11 cellular contexts compared by ENCODE assay signal in the genomic region with DNA sequence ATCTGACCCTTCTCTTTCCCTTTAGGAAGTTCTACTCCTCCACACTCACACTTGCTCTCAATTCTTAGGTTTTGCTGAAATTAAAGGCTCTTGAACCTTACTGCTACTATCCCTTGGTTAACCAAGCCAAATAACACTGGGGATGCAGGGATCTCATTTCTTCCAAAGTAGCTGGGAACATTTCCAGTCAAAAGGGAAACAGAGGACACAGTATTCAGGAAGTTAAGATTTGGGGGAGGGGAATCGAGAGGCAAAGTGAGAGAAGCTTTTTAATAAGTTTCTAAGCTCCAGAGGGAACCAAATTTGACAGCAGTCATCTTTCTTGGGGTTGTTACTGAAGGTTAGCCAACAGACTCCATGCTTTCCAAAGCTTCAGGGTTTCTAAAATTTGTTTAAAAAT. TPM values are rescaled to one million over a fixed set of nuclear protein-coding genes. Genes with fewer than 3 reads are reported as not detected.
DNase-seq lines count a peak whose midpoint lies in the region; ATAC-seq and TF ChIP-seq lines count a peak whose summit lies in the region.
"Had no signal": no experiment of that assay in that cellular context is flagged by ENCODE, and none has a peak within 500 bp of the region (broad histone marks: within the 10 kb centered on the region; RNA-seq: fewer than 3 reads in every experiment).

No MANE protein-coding gene starts in this region.

- H3K9ac ChIP-seq in mammary epithelial cell (ENCODE audit: insufficient read depth, low read length), result no peak overlapping the region

- H3K36me3 Mint-ChIP-seq in MCF 10A (ENCODE audit: insufficient read depth, unreplicated experiment) (peaks cover 88% of the 10 kb centered on the region), T-helper 17 cell (ENCODE audit: low read depth) (peaks cover 11% of the 10 kb centered on the region), immature natural killer cell (peaks cover 0 to 9% (median under 1%) of the 10 kb centered on the region in 3 donors)

- 90% methylated on average over 1 of the region's 1 CpG for WGBS in mammary epithelial cell (ENCODE audit: low coverage, missing lambda C conversion rate)
- 40 to 50% methylated on average over 1 of the region's 1 CpG for WGBS in gastroesophageal sphincter (ENCODE audit: low coverage in 1 of 2), 2 donors

- H3K36me3 ChIP-seq in mammary epithelial cell (ENCODE audit: insufficient read depth, low read length) (peaks cover 8% of the 10 kb centered on the region), gastroesophageal sphincter (peaks cover 0 to 14% of the 10 kb centered on the region in 2 donors)
- H3K36me3 ChIP-seq: ovary had no signal

- no peak for TF ChIP-seq POLR2A in gastroesophageal sphincter (IDR thresholded peaks at IDR 0.05)

- TF ChIP-seq CTCF in mammary epithelial cell (conservative IDR thresholded peaks at IDR 0.05 in 1 of 2, IDR thresholded peaks at IDR 0.05 in 1 of 2; ENCODE audit: extremely low read depth in 1 of 2, insufficient read depth in 1 of 2, low read depth in 1 of 2, low read length in 2 of 2), result no peak
- no peak for TF ChIP-seq CTCF in MCF 10A (IDR thresholded peaks at IDR 0.05; ENCODE audit: unreplicated experiment)
- no peak for TF ChIP-seq CTCF in gastroesophageal sphincter (IDR thresholded peaks at IDR 0.05)

- no peak overlapping the region for H3K27ac Mint-ChIP-seq in MCF 10A (ENCODE audit: low read depth, unreplicated experiment)
- peak overlapping the region; percentile 74 for H3K27ac Mint-ChIP-seq in T-helper 17 cell
- H3K27ac Mint-ChIP-seq in immature natural killer cell, result peak overlapping the region in 5 of 6 donors; percentile 15 to 61 (median 20)

- H3K27me3 Mint-ChIP-seq in MCF 10A (ENCODE audit: insufficient read depth, unreplicated experiment) (no peaks in the 10 kb centered on the region), T-helper 17 cell (no peaks in the 10 kb centered on the region), immature natural killer cell (ENCODE audit: low read depth in 3 of 3) (no peaks in the 10 kb centered on the region)

- H3K4me3 Mint-ChIP-seq in MCF 10A (ENCODE audit: unreplicated experiment), result no peak overlapping the region
- H3K4me3 Mint-ChIP-seq in T-helper 17 cell, result no peak overlapping the region
- H3K4me3 Mint-ChIP-seq in immature natural killer cell, result peak overlapping the region in 1 of 5 donors; percentile 8

- H3K4me1 Mint-ChIP-seq in MCF 10A (ENCODE audit: insufficient read depth, unreplicated experiment) (peaks cover 39% of the 10 kb centered on the region), T-helper 17 cell (peaks cover 51% of the 10 kb centered on the region), immature natural killer cell (peaks cover 69 to 83% of the 10 kb centered on the region in 2 donors)

- ATAC-seq in T-helper 17 cell (no peak), HG03135 (IDR thresholded peaks at IDR 0.05; ENCODE audit: unreplicated experiment) (no peak), gastroesophageal sphincter (no peak)

- in situ Hi-C loops in mammary epithelial cell (cut with MboI; ENCODE audit: low sequenced_read_pairs in 2 of 2) (no loop called here), ACHN (cut with HindIII; ENCODE audit: low pct_ligation_motif_present, low pct_unique_long_range_greater_than_20kb, low sequenced_read_pairs) (no loop called here)

- peak overlapping the region; percentile 8 for H3K4me2 ChIP-seq in mammary epithelial cell (ENCODE audit: insufficient read depth, low read depth, low read length)

- CTCF ChIA-PET in mammary epithelial cell (lab: Charles Lee; ENCODE audit: low non-redundant PET) (no interaction called here), MCF 10A (lab: Yijun Ruan, JAX) (no interaction called here)

- no peak for TF ChIP-seq EP300 in gastroesophageal sphincter (IDR thresholded peaks at IDR 0.05)

- H3K9me3 ChIP-seq in mammary epithelial cell (replicated peaks; ENCODE audit: insufficient read depth, low read length) (no peaks in the 10 kb centered on the region), T-helper 17 cell (ENCODE audit: control insufficient read depth, low read length, poor library complexity, severe bottlenecking) (no peaks in the 10 kb centered on the region), gastroesophageal sphincter (no peaks in the 10 kb centered on the region)
- H3K9me3 ChIP-seq: ovary, suprapubic skin had no signal

- intact Hi-C loops in mammary epithelial cell (cut with micrococcal nuclease), result no loop called here
- intact Hi-C loops in MCF 10A (cut with micrococcal nuclease), result no loop called here

- H3K79me2 ChIP-seq in mammary epithelial cell (ENCODE audit: insufficient read depth, low read length), result peaks cover 100% of the 10 kb centered on the region

- no peaks in the 10 kb centered on the region for H4K20me1 ChIP-seq in mammary epithelial cell (ENCODE audit: insufficient read depth, low read length)

- dilution Hi-C loops in mammary epithelial cell (cut with HindIII; ENCODE audit: low sequenced_read_pairs), result loop anchor here (5.0 kb wide), 1 partner anchor 65 kb away; no protein-coding TSS in a partner anchor

- H3K4me3 ChIP-seq in mammary epithelial cell (replicated peaks in 1 of 3; ENCODE audit: insufficient read depth in 1 of 3, low read depth in 2 of 3, low read length in 3 of 3), result no peak overlapping the region
- H3K4me3 ChIP-seq in gastroesophageal sphincter, result no peak overlapping the region
- H3K4me3 ChIP-seq: ovary, suprapubic skin had no signal

- POLR2A ChIA-PET in MCF 10A (lab: Yijun Ruan, JAX), result interaction anchor here (0.7 to 13.7 kb wide), 4 partner anchors 6 to 29 kb away, joined by 3 to 263 read pairs (median 76); no protein-coding TSS in a partner anchor

- H3K27me3 ChIP-seq in mammary epithelial cell (ENCODE audit: insufficient read depth, low read length) (no peaks in the 10 kb centered on the region), gastroesophageal sphincter (no peaks in the 10 kb centered on the region)
- H3K27me3 ChIP-seq: ovary, suprapubic skin had no signal

- DNase-seq in mammary epithelial cell (no peak), MCF 10A (ENCODE audit: unreplicated experiment) (no peak), T-helper 17 cell (no peak), immature natural killer cell (no peak), ACHN (no peak), iPS-NIHi7 (ENCODE audit: extremely low spot score) (no peak)
- DNase-seq: NCI-H1092 treated with DMSO at 0.1 percent for 48 hours, ovary had no signal

- no peak overlapping the region for H3K27ac ChIP-seq in mammary epithelial cell (ENCODE audit: insufficient read depth, low read depth, low read length)
- H3K27ac ChIP-seq in gastroesophageal sphincter, result peak overlapping the region in 1 of 4 donors; percentile 16
- H3K27ac ChIP-seq: ovary, suprapubic skin had no signal

- BruUV-seq in mammary epithelial cell (replicated peaks; lab: Mats Ljungman, UMichigan) (no TSS peak), MCF 10A (replicated peaks; lab: Mats Ljungman, UMichigan) (no TSS peak)

- H3K9me3 Mint-ChIP-seq in MCF 10A (ENCODE audit: unreplicated experiment), result no peaks in the 10 kb centered on the region
- no peaks in the 10 kb centered on the region for H3K9me3 Mint-ChIP-seq in immature natural killer cell

- no peak overlapping the region for H2AFZ ChIP-seq in mammary epithelial cell (ENCODE audit: low read depth, low read length)

- peaks cover 14% of the 10 kb centered on the region for H3K4me1 ChIP-seq in mammary epithelial cell (ENCODE audit: insufficient read depth, low read length)
- peaks cover 3 to 84% (median 38%) of the 10 kb centered on the region in 3 donors for H3K4me1 ChIP-seq in gastroesophageal sphincter

RNA-seq across cellular contexts. Expression of gene SEPTIN2, which starts 6.2 kb away (rescaled TPM):
- 100 to 1,000 TPM; 294 to 300 TPM for total RNA-seq in mammary epithelial cell
- 223 TPM for polyA plus RNA-seq in mammary epithelial cell
- polyA minus RNA-seq in mammary epithelial cell, result 528 TPM
- 254 and 271 TPM in 2 replicates for total RNA-seq in MCF 10A (2022)
- total RNA-seq in T-helper 17 cell, result 100 to 1,000 TPM; 190 to 216 TPM
- polyA plus RNA-seq in immature natural killer cell, result 100 to 1,000 TPM; 204 to 249 (median 207) TPM
- total RNA-seq in gastroesophageal sphincter, result 100 to 1,000 TPM; 317 to 360 (median 330) TPM

RNA-seq across cellular contexts. Expression of gene HDLBP, which starts 6.4 kb away (rescaled TPM):
- 100 to 1,000 TPM; 617 to 628 TPM for total RNA-seq in mammary epithelial cell
- polyA plus RNA-seq in mammary epithelial cell, result 360 TPM
- 893 TPM for polyA minus RNA-seq in mammary epithelial cell
- 670 and 743 TPM in 2 replicates for total RNA-seq in MCF 10A (2022)
- total RNA-seq in T-helper 17 cell, result 100 to 1,000 TPM; 136 to 175 TPM
- polyA plus RNA-seq in immature natural killer cell, result 10 to 100 TPM; 20.4 to 71.7 (median 31.5) TPM
- 100 to 1,000 TPM; 279 to 367 (median 295) TPM for total RNA-seq in gastroesophageal sphincter

RNA-seq across cellular contexts. Expression of gene FARP2, which starts 34.2 kb away (rescaled TPM):
- total RNA-seq in mammary epithelial cell, result 10 to 100 TPM; 38.5 to 40.2 TPM
- polyA plus RNA-seq in mammary epithelial cell, result 22.0 TPM
- polyA minus RNA-seq in mammary epithelial cell, result 103 TPM
- 31.7 and 32.6 TPM in 2 replicates for total RNA-seq in MCF 10A (2022)
- total RNA-seq in T-helper 17 cell, result 10 to 100 TPM; 18.0 to 28.1 TPM
- 1 to 10 TPM; 5.3 to 8.3 (median 8.2) TPM for polyA plus RNA-seq in immature natural killer cell
- total RNA-seq in gastroesophageal sphincter, result 10 to 100 TPM; 27.6 to 44.0 (median 35.9) TPM
